37 cellular contexts compared by ENCODE assay signal in genomic region chr6:126640356-126640755, GRCh38.
"Had no signal": no experiment of that assay in that cellular context is flagged by ENCODE, and none has a peak within 500 bp of the region (broad histone marks: within the 10 kb centered on the region; RNA-seq: fewer than 3 reads in every experiment).

No MANE protein-coding gene starts in this region.

- H3K27me3 Mint-ChIP-seq: activated CD4-positive, alpha-beta memory T cell treated with anti-CD3 and anti-CD28 coated beads, Interleukin-2, amount 10 ng/mL, durations not matched to agents 7 days and 5 days; activated CD4-positive, alpha-beta T cell treated with anti-CD3 and anti-CD28 coated beads for 36 hours; activated CD4-positive, alpha-beta T cell treated with anti-CD3 and anti-CD28 coated beads, Interleukin-2, amount 10 ng/mL, durations not matched to agents 7 days and 5 days; activated CD8-positive, alpha-beta memory T cell treated with anti-CD3 and anti-CD28 coated beads, Interleukin-2, amount 10 ng/mL, durations not matched to agents 7 days and 5 days; activated naive CD4-positive, alpha-beta T cell treated with anti-CD3 and anti-CD28 coated beads, Interleukin-2, amount 10 ng/mL, durations not matched to agents 7 days and 5 days; activated naive CD4-positive, alpha-beta T cell treated with anti-CD3 and anti-CD28 coated beads, Interleukin-2, amount 50 U/mL, for 24 hours; activated naive CD8-positive, alpha-beta T cell; activated naive CD8-positive, alpha-beta T cell treated with anti-CD3 and anti-CD28 coated beads, Interleukin-2, amount 10 ng/mL, durations not matched to agents 7 days and 5 days; activated naive CD8-positive, alpha-beta T cell treated with anti-CD3 and anti-CD28 coated beads, Interleukin-2, amount 50 U/mL, for 24 hours; activated T-cell treated with anti-CD3 and anti-CD28 coated beads, Interleukin-2, amount 50 U/mL, for 24 hours; brain; central memory CD8-positive, alpha-beta T cell had no signal

- H3K4me1 ChIP-seq: ascending aorta had no signal

- ATAC-seq: activated CD4-positive, alpha-beta T cell treated with anti-CD3 and anti-CD28 coated beads for 36 hours; activated CD4-positive, CD25-positive, alpha-beta regulatory T cell treated with anti-CD3 and anti-CD28 coated beads, Interleukin-2, amount 50 U/mL, for 24 hours; activated CD8-positive, alpha-beta memory T cell treated with anti-CD3 and anti-CD28 coated beads, Interleukin-2, amount 10 ng/mL, durations not matched to agents 7 days and 5 days; activated CD8-positive, alpha-beta T cell treated with anti-CD3 and anti-CD28 coated beads, Interleukin-2, amount 10 ng/mL, durations not matched to agents 7 days and 5 days; activated naive CD8-positive, alpha-beta T cell treated with anti-CD3 and anti-CD28 coated beads, Interleukin-2, amount 50 U/mL, for 24 hours had no signal

- H3K9me3 ChIP-seq: ascending aorta had no signal

- H3K9me3 Mint-ChIP-seq: activated CD4-positive, alpha-beta memory T cell treated with anti-CD3 and anti-CD28 coated beads, Interleukin-2, amount 10 ng/mL, durations not matched to agents 7 days and 5 days; activated CD4-positive, alpha-beta T cell treated with anti-CD3 and anti-CD28 coated beads, Interleukin-2, amount 10 ng/mL, durations not matched to agents 7 days and 5 days; activated naive CD4-positive, alpha-beta T cell treated with anti-CD3 and anti-CD28 coated beads, Interleukin-2, amount 10 ng/mL, durations not matched to agents 7 days and 5 days; activated naive CD4-positive, alpha-beta T cell treated with anti-CD3 and anti-CD28 coated beads, Interleukin-2, amount 50 U/mL, for 24 hours; activated naive CD8-positive, alpha-beta T cell treated with anti-CD3 and anti-CD28 coated beads, Interleukin-2, amount 10 ng/mL, durations not matched to agents 7 days and 5 days; activated naive CD8-positive, alpha-beta T cell treated with anti-CD3 and anti-CD28 coated beads, Interleukin-2, amount 50 U/mL, for 24 hours; activated T-cell treated with anti-CD3 and anti-CD28 coated beads, Interleukin-2, amount 50 U/mL, for 24 hours; activated T-helper 2 cell treated with anti-CD3 and anti-CD28 coated beads, Interferon-gamma antibody, Interleukin-2, Interleukin-4, amounts not matched to agents 10 μg/mL and 5 μg/mL and 100 μg/mL, durations not matched to agents 14 hours and 24 hours and 36 hours; brain; T-helper 1 cell treated with Interleukin-12 subunit alpha and Interleukin-12 subunit beta and Interleukin-4 antibody, amounts not matched to agents 30 μg/mL and 1 μg/mL, for 36 hours; T-helper 2 cell treated with Interferon-gamma antibody and Interleukin-4, amounts not matched to agents 5 μg/mL and 100 μg/mL, for 36 hours had no signal

- H3K4me3 Mint-ChIP-seq: activated CD4-positive, alpha-beta memory T cell treated with anti-CD3 and anti-CD28 coated beads, Interleukin-2, amount 10 ng/mL, durations not matched to agents 7 days and 5 days; activated CD4-positive, alpha-beta T cell treated with anti-CD3 and anti-CD28 coated beads for 36 hours; activated CD4-positive, alpha-beta T cell treated with anti-CD3 and anti-CD28 coated beads, Interleukin-2, amount 10 ng/mL, durations not matched to agents 7 days and 5 days; activated CD8-positive, alpha-beta memory T cell treated with anti-CD3 and anti-CD28 coated beads, Interleukin-2, amount 10 ng/mL, durations not matched to agents 7 days and 5 days; activated CD8-positive, alpha-beta T cell treated with anti-CD3 and anti-CD28 coated beads, Interleukin-2, amount 10 ng/mL, durations not matched to agents 7 days and 5 days; activated naive CD4-positive, alpha-beta T cell treated with anti-CD3 and anti-CD28 coated beads, Interleukin-2, amount 10 ng/mL, durations not matched to agents 7 days and 5 days; activated naive CD4-positive, alpha-beta T cell treated with anti-CD3 and anti-CD28 coated beads, Interleukin-2, amount 50 U/mL, for 24 hours; activated naive CD8-positive, alpha-beta T cell; activated naive CD8-positive, alpha-beta T cell treated with anti-CD3 and anti-CD28 coated beads, Interleukin-2, amount 10 ng/mL, durations not matched to agents 7 days and 5 days; activated naive CD8-positive, alpha-beta T cell treated with anti-CD3 and anti-CD28 coated beads, Interleukin-2, amount 50 U/mL, for 24 hours; activated T-cell treated with anti-CD3 and anti-CD28 coated beads, Interleukin-2, amount 50 U/mL, for 24 hours; brain; central memory CD8-positive, alpha-beta T cell; T-helper 1 cell treated with Interleukin-12 subunit alpha and Interleukin-12 subunit beta and Interleukin-4 antibody, amounts not matched to agents 30 μg/mL and 1 μg/mL, for 36 hours; T-helper 2 cell treated with Interferon-gamma antibody and Interleukin-4, amounts not matched to agents 5 μg/mL and 100 μg/mL, for 36 hours had no signal

- H3K27me3 ChIP-seq: ascending aorta, cardiac muscle cell had no signal

- H3K36me3 Mint-ChIP-seq: activated CD8-positive, alpha-beta memory T cell treated with anti-CD3 and anti-CD28 coated beads, Interleukin-2, amount 10 ng/mL, durations not matched to agents 7 days and 5 days; activated naive CD4-positive, alpha-beta T cell treated with anti-CD3 and anti-CD28 coated beads, Interleukin-2, amount 10 ng/mL, durations not matched to agents 7 days and 5 days; activated naive CD4-positive, alpha-beta T cell treated with anti-CD3 and anti-CD28 coated beads, Interleukin-2, amount 50 U/mL, for 24 hours; activated naive CD8-positive, alpha-beta T cell; activated naive CD8-positive, alpha-beta T cell treated with anti-CD3 and anti-CD28 coated beads, Interleukin-2, amount 10 ng/mL, durations not matched to agents 7 days and 5 days; brain had no signal

- H3K4me1 Mint-ChIP-seq: activated CD4-positive, alpha-beta memory T cell treated with anti-CD3 and anti-CD28 coated beads, Interleukin-2, amount 10 ng/mL, durations not matched to agents 7 days and 5 days; activated CD4-positive, alpha-beta T cell treated with anti-CD3 and anti-CD28 coated beads for 36 hours; activated CD4-positive, alpha-beta T cell treated with anti-CD3 and anti-CD28 coated beads, Interleukin-2, amount 10 ng/mL, durations not matched to agents 7 days and 5 days; activated CD8-positive, alpha-beta memory T cell treated with anti-CD3 and anti-CD28 coated beads, Interleukin-2, amount 10 ng/mL, durations not matched to agents 7 days and 5 days; activated naive CD4-positive, alpha-beta T cell treated with anti-CD3 and anti-CD28 coated beads, Interleukin-2, amount 10 ng/mL, durations not matched to agents 7 days and 5 days; activated naive CD4-positive, alpha-beta T cell treated with anti-CD3 and anti-CD28 coated beads, Interleukin-2, amount 50 U/mL, for 24 hours; activated naive CD8-positive, alpha-beta T cell treated with anti-CD3 and anti-CD28 coated beads, Interleukin-2, amount 10 ng/mL, durations not matched to agents 7 days and 5 days; activated naive CD8-positive, alpha-beta T cell treated with anti-CD3 and anti-CD28 coated beads, Interleukin-2, amount 50 U/mL, for 24 hours; brain; central memory CD8-positive, alpha-beta T cell had no signal

- H3K27ac ChIP-seq: ascending aorta, cardiac muscle cell, VCaP had no signal

- H3K36me3 ChIP-seq: ascending aorta, cardiac muscle cell had no signal

- H3K27ac Mint-ChIP-seq: activated CD4-positive, alpha-beta memory T cell treated with anti-CD3 and anti-CD28 coated beads, Interleukin-2, amount 10 ng/mL, durations not matched to agents 7 days and 5 days; activated CD4-positive, alpha-beta T cell treated with anti-CD3 and anti-CD28 coated beads for 36 hours; activated CD4-positive, alpha-beta T cell treated with anti-CD3 and anti-CD28 coated beads, Interleukin-2, amount 10 ng/mL, durations not matched to agents 7 days and 5 days; activated CD8-positive, alpha-beta memory T cell treated with anti-CD3 and anti-CD28 coated beads, Interleukin-2, amount 10 ng/mL, durations not matched to agents 7 days and 5 days; activated CD8-positive, alpha-beta T cell treated with anti-CD3 and anti-CD28 coated beads, Interleukin-2, amount 10 ng/mL, durations not matched to agents 7 days and 5 days; activated naive CD4-positive, alpha-beta T cell treated with anti-CD3 and anti-CD28 coated beads, Interleukin-2, amount 10 ng/mL, durations not matched to agents 7 days and 5 days; activated naive CD4-positive, alpha-beta T cell treated with anti-CD3 and anti-CD28 coated beads, Interleukin-2, amount 50 U/mL, for 24 hours; activated naive CD8-positive, alpha-beta T cell; activated naive CD8-positive, alpha-beta T cell treated with anti-CD3 and anti-CD28 coated beads, Interleukin-2, amount 10 ng/mL, durations not matched to agents 7 days and 5 days; activated naive CD8-positive, alpha-beta T cell treated with anti-CD3 and anti-CD28 coated beads, Interleukin-2, amount 50 U/mL, for 24 hours; activated T-cell treated with anti-CD3 and anti-CD28 coated beads, Interleukin-2, amount 50 U/mL, for 24 hours; activated T-helper 2 cell treated with anti-CD3 and anti-CD28 coated beads, Interferon-gamma antibody, Interleukin-2, Interleukin-4, amounts not matched to agents 10 μg/mL and 5 μg/mL and 100 μg/mL, durations not matched to agents 14 hours and 24 hours and 36 hours; brain; T-helper 1 cell treated with Interleukin-12 subunit alpha and Interleukin-12 subunit beta and Interleukin-4 antibody, amounts not matched to agents 30 μg/mL and 1 μg/mL, for 36 hours; T-helper 2 cell treated with Interferon-gamma antibody and Interleukin-4, amounts not matched to agents 5 μg/mL and 100 μg/mL, for 36 hours had no signal

- H3K4me3 ChIP-seq: ascending aorta, cardiac muscle cell had no signal

- DNase-seq: activated CD4-positive, alpha-beta memory T cell treated with anti-CD3 and anti-CD28 coated beads, Interleukin-2, amount 10 ng/mL, durations not matched to agents 7 days and 5 days; activated CD4-positive, alpha-beta T cell treated with anti-CD3 and anti-CD28 coated beads for 1 hour; activated CD4-positive, alpha-beta T cell treated with anti-CD3 and anti-CD28 coated beads for 36 hours; activated CD4-positive, alpha-beta T cell treated with anti-CD3 and anti-CD28 coated beads for 48 hours; activated CD4-positive, alpha-beta T cell treated with anti-CD3 and anti-CD28 coated beads, Interleukin-2, amount 10 ng/mL, durations not matched to agents 7 days and 5 days; activated CD4-positive, alpha-beta T cell treated with anti-CD3 and anti-CD28 coated beads, Interleukin-2, amount 50 U/mL, for 48 hours; activated CD4-positive, CD25-positive, alpha-beta regulatory T cell; activated CD8-positive, alpha-beta memory T cell treated with anti-CD3 and anti-CD28 coated beads for 24 hours; activated CD8-positive, alpha-beta memory T cell treated with anti-CD3 and anti-CD28 coated beads, Interleukin-2, amount 10 ng/mL, durations not matched to agents 7 days and 5 days; activated CD8-positive, alpha-beta memory T cell treated with anti-CD3 and anti-CD28 coated beads, Interleukin-2, amount 50 U/mL, for 48 hours; activated CD8-positive, alpha-beta T cell treated with anti-CD3 and anti-CD28 coated beads, Interleukin-2, amount 10 ng/mL, durations not matched to agents 7 days and 5 days; activated effector memory CD4-positive, alpha-beta T cell treated with Interleukin-2 at 50 U/mL for 16 hours; activated gamma-delta T cell; activated naive CD4-positive, alpha-beta T cell treated with anti-CD3 and anti-CD28 coated beads, Interleukin-2, amount 10 ng/mL, durations not matched to agents 7 days and 5 days; activated naive CD4-positive, alpha-beta T cell treated with Interleukin-2 at 50 U/mL for 16 hours; activated naive CD8-positive, alpha-beta T cell treated with anti-CD3 and anti-CD28 coated beads, Interleukin-2, amount 10 ng/mL, durations not matched to agents 7 days and 5 days; activated naive CD8-positive, alpha-beta T cell treated with anti-CD3 and anti-CD28 coated beads, Interleukin-2, amount 50 U/mL, for 24 hours; activated T-cell treated with anti-CD3 and anti-CD28 coated beads, Interleukin-2, amount 50 U/mL, for 24 hours; activated T-cell treated with anti-CD3 and anti-CD28 coated beads, Interleukin-2, amount 50 U/mL, for 48 hours; amygdala; anterior cingulate cortex; caudate nucleus; cerebellar nuclear complex; T-helper 1 cell; T-helper 2 cell; T-helper 9 cell had no signal
